Comparison of ENCODE assay signal across 18 cellular contexts in the genomic region with DNA sequence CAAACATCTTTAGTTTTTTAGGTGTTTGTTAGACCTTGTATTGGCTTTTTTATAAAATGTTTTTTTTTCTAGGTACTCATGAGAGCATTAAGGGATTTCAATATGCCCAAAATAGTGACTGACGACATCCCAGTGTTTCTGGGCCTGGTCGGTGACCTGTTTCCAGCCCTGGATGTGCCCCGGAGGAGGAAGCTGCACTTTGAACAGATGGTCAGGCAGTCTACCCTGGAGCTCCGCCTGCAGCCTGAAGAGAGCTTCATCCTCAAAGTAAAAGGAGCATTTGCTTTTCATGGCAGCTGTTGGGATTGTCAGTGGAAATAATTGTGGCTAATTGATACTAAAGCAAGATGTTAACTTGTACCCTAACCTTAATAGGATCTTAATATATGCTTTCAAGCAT.
"Had no signal": no experiment of that assay in that cellular context is flagged by ENCODE, and none has a peak within 500 bp of the region (broad histone marks: within the 10 kb centered on the region; RNA-seq: fewer than 3 reads in every experiment).

No MANE protein-coding gene starts in this region.

- ATAC-seq: gastroesophageal sphincter; mucosa of descending colon; naive thymus-derived CD8-positive, alpha-beta T cell; T-cell had no signal

- DNase-seq: activated CD4-positive, alpha-beta memory T cell treated with anti-CD3 and anti-CD28 coated beads, Interleukin-2, amount 10 ng/mL, durations not matched to agents 7 days and 5 days; activated naive CD4-positive, alpha-beta T cell treated with anti-CD3 and anti-CD28 coated beads, Interleukin-2, amount 10 ng/mL, durations not matched to agents 7 days and 5 days; activated T-cell treated with anti-CD3 and anti-CD28 coated beads, Interleukin-2, amount 50 U/mL, for 24 hours; islet precursor cell; mucosa of descending colon; naive thymus-derived CD8-positive, alpha-beta T cell; small intestine; stimulated activated CD4-positive, alpha-beta T cell treated with anti-CD3 and anti-CD28 coated beads, Interleukin-4, amount 100 ng/mL, for 4 hours; stimulated activated CD8-positive, alpha-beta memory T cell treated with anti-CD3 and anti-CD28 coated beads, Interleukin-4, amount 100 ng/mL, for 48 hours; T-cell; T-helper 9 cell; trophoblast cell had no signal

- H3K27ac Mint-ChIP-seq: activated CD4-positive, alpha-beta memory T cell treated with anti-CD3 and anti-CD28 coated beads, Interleukin-2, amount 10 ng/mL, durations not matched to agents 7 days and 5 days; activated naive CD4-positive, alpha-beta T cell treated with anti-CD3 and anti-CD28 coated beads, Interleukin-2, amount 10 ng/mL, durations not matched to agents 7 days and 5 days; activated T-cell treated with anti-CD3 and anti-CD28 coated beads, Interleukin-2, amount 50 U/mL, for 24 hours; naive thymus-derived CD8-positive, alpha-beta T cell; stimulated activated naive CD8-positive, alpha-beta T cell treated with anti-CD3 and anti-CD28 coated beads, Interleukin-15, Interleukin-2, amounts not matched to agents 100 ng/mL and 50 ng/mL, for 24 hours; T-cell had no signal

- H3K4me1 Mint-ChIP-seq: activated CD4-positive, alpha-beta memory T cell treated with anti-CD3 and anti-CD28 coated beads, Interleukin-2, amount 10 ng/mL, durations not matched to agents 7 days and 5 days; activated naive CD4-positive, alpha-beta T cell treated with anti-CD3 and anti-CD28 coated beads, Interleukin-2, amount 10 ng/mL, durations not matched to agents 7 days and 5 days; naive thymus-derived CD8-positive, alpha-beta T cell; T-cell had no signal

- H3K36me3 ChIP-seq: ascending aorta, neutrophil, suprapubic skin had no signal

- H3K4me1 ChIP-seq: ascending aorta, gastroesophageal sphincter, suprapubic skin had no signal

- H3K4me3 ChIP-seq: ascending aorta, dorsolateral prefrontal cortex, gastroesophageal sphincter, mucosa of descending colon, suprapubic skin had no signal

- H3K27me3 Mint-ChIP-seq: activated naive CD4-positive, alpha-beta T cell treated with anti-CD3 and anti-CD28 coated beads, Interleukin-2, amount 10 ng/mL, durations not matched to agents 7 days and 5 days; activated T-cell treated with anti-CD3 and anti-CD28 coated beads, Interleukin-2, amount 50 U/mL, for 24 hours had no signal

- H3K27ac ChIP-seq: ascending aorta, dorsolateral prefrontal cortex, gastroesophageal sphincter, neutrophil, suprapubic skin had no signal

- H3K27me3 ChIP-seq: ascending aorta, gastroesophageal sphincter, neutrophil, suprapubic skin had no signal

- H3K9me3 Mint-ChIP-seq: stimulated activated naive CD8-positive, alpha-beta T cell treated with anti-CD3 and anti-CD28 coated beads, Interleukin-15, Interleukin-2, amounts not matched to agents 100 ng/mL and 50 ng/mL, for 24 hours had no signal

- H3K4me3 Mint-ChIP-seq: activated CD4-positive, alpha-beta memory T cell treated with anti-CD3 and anti-CD28 coated beads, Interleukin-2, amount 10 ng/mL, durations not matched to agents 7 days and 5 days; activated naive CD4-positive, alpha-beta T cell treated with anti-CD3 and anti-CD28 coated beads, Interleukin-2, amount 10 ng/mL, durations not matched to agents 7 days and 5 days; activated T-cell treated with anti-CD3 and anti-CD28 coated beads, Interleukin-2, amount 50 U/mL, for 24 hours; naive thymus-derived CD8-positive, alpha-beta T cell; stimulated activated naive CD8-positive, alpha-beta T cell treated with anti-CD3 and anti-CD28 coated beads, Interleukin-15, Interleukin-2, amounts not matched to agents 100 ng/mL and 50 ng/mL, for 24 hours; T-cell had no signal

- H3K9me3 ChIP-seq: ascending aorta, gastroesophageal sphincter, mucosa of descending colon, neutrophil, suprapubic skin had no signal

- H3K36me3 Mint-ChIP-seq: activated naive CD4-positive, alpha-beta T cell treated with anti-CD3 and anti-CD28 coated beads, Interleukin-2, amount 10 ng/mL, durations not matched to agents 7 days and 5 days; naive thymus-derived CD8-positive, alpha-beta T cell; T-cell had no signal
